ENCODE assay signal across 19 cellular contexts in genomic region chr1:54329337-54329954, GRCh38.
A peak's percentile ranks its signal among the peaks of the same experiment; 100 is the strongest.
DNase-seq lines count a peak whose midpoint lies in the region; ATAC-seq and TF ChIP-seq lines count a peak whose summit lies in the region.
"Had no signal": no experiment of that assay in that cellular context is flagged by ENCODE, and none has a peak within 500 bp of the region (broad histone marks: within the 10 kb centered on the region; RNA-seq: fewer than 3 reads in every experiment).

No MANE protein-coding gene starts in this region.

- POLR2A ChIA-PET in CD8-positive, alpha-beta T cell (lab: Charles Lee), result interaction anchor here (1.6 kb wide), 1 partner anchor 11 kb away, joined by 3 read pairs; no protein-coding TSS in a partner anchor

- no peak overlapping the region for H3K4me3 ChIP-seq in CD8-positive, alpha-beta T cell (ENCODE audit: low read depth, low read length)
- H3K4me3 ChIP-seq in iPS-20b (ENCODE audit: low read length), result no peak overlapping the region
- H3K4me3 ChIP-seq: left ventricle myocardium inferior, prostate gland, SK-N-MC had no signal

- DNase-seq in CD8-positive, alpha-beta T cell, result no peak
- DNase-seq in pons (ENCODE audit: low spot score) (peak; percentile 92), A172 (ENCODE audit: low spot score) (no peak)
- DNase-seq: activated T-cell treated with anti-CD3 and anti-CD28 coated beads, Interleukin-2, amount 50 U/mL, for 1 hour; amniotic stem cell; effector CD8-positive, alpha-beta T cell; left ventricle myocardium inferior; NCI-H1105 treated with DMSO at 0.1 percent for 48 hours; stimulated activated CD4-positive, alpha-beta T cell treated with anti-CD3 and anti-CD28 coated beads, Interleukin-2, amount 100 ng/mL, for 48 hours; stimulated activated naive CD4-positive, alpha-beta T cell treated with Interleukin-2 at 50 U/mL for 16 hours had no signal

- H3K27ac ChIP-seq in CD8-positive, alpha-beta T cell (ENCODE audit: low read depth, low read length), result no peak overlapping the region
- peak overlapping the region; percentile 16; the same call in 1 of the 2 replicates for H3K27ac ChIP-seq in VCaP
- peak overlapping the region; percentile 4 for H3K27ac ChIP-seq in iPS-20b (ENCODE audit: low read length)
- H3K27ac ChIP-seq: C4-2B, left ventricle myocardium inferior, prostate gland, SK-N-MC had no signal

- H3K9ac ChIP-seq in iPS-20b (ENCODE audit: low read depth, low read length), result no peak overlapping the region; the same call in 1 of the 2 replicates

- H3K36me3 Mint-ChIP-seq in CD8-positive, alpha-beta T cell, result peaks cover 11% of the 10 kb centered on the region
- H3K36me3 Mint-ChIP-seq: IgD-negative memory B cell had no signal

- no peak overlapping the region for H3K4me3 Mint-ChIP-seq in CD8-positive, alpha-beta T cell

- H3K4me1 ChIP-seq in CD8-positive, alpha-beta T cell (ENCODE audit: insufficient read depth, low read length), result peaks cover 32% of the 10 kb centered on the region
- H3K4me1 ChIP-seq in iPS-20b (ENCODE audit: insufficient read depth, low read length), result peaks cover 75% of the 10 kb centered on the region

- intact Hi-C loops in CD8-positive, alpha-beta T cell (cut with DNase I, micrococcal nuclease), result no loop called here

- CTCF ChIA-PET in CD8-positive, alpha-beta T cell (lab: Charles Lee), result no interaction called here

- H3K9me3 ChIP-seq in CD8-positive, alpha-beta T cell (ENCODE audit: low read length), result no peaks in the 10 kb centered on the region
- no peaks in the 10 kb centered on the region for H3K9me3 ChIP-seq in iPS-20b (ENCODE audit: insufficient read depth, low read depth, low read length)
- H3K9me3 ChIP-seq: left ventricle myocardium inferior, prostate gland had no signal

- no peak for ATAC-seq in CD8-positive, alpha-beta T cell
- ATAC-seq in GM18517 (IDR thresholded peaks at IDR 0.05; ENCODE audit: unreplicated experiment) (no peak), HG03378 (IDR thresholded peaks at IDR 0.05; ENCODE audit: unreplicated experiment) (no peak), HG02759 (IDR thresholded peaks at IDR 0.05; ENCODE audit: unreplicated experiment) (no peak)

- H3K4me1 Mint-ChIP-seq in CD8-positive, alpha-beta T cell (ENCODE audit: low read depth), result peaks cover 87% of the 10 kb centered on the region

- H3K27me3 Mint-ChIP-seq in CD8-positive, alpha-beta T cell (ENCODE audit: low read depth), result no peaks in the 10 kb centered on the region
- H3K27me3 Mint-ChIP-seq: IgD-negative memory B cell had no signal

- H3K27ac Mint-ChIP-seq in CD8-positive, alpha-beta T cell, result peak overlapping the region; percentile 85

- TF ChIP-seq CTCF in CD8-positive, alpha-beta T cell (IDR thresholded peaks at IDR 0.05), result no peak
- no peak for TF ChIP-seq CTCF in VCaP (conservative IDR thresholded peaks at IDR 0.05)

- no peaks in the 10 kb centered on the region for H3K9me3 Mint-ChIP-seq in CD8-positive, alpha-beta T cell
- H3K9me3 Mint-ChIP-seq: IgD-negative memory B cell had no signal

- no peaks in the 10 kb centered on the region for H3K27me3 ChIP-seq in CD8-positive, alpha-beta T cell (ENCODE audit: insufficient read depth, low read length)
- H3K27me3 ChIP-seq in iPS-20b (ENCODE audit: insufficient read depth, low read length), result no peaks in the 10 kb centered on the region

- H3K36me3 ChIP-seq in CD8-positive, alpha-beta T cell (ENCODE audit: insufficient read depth, low read length), result no peaks in the 10 kb centered on the region
- 0 out of 2 replicates have a peak, but pooled peaks cover 3% of the 10 kb centered on the region for H3K36me3 ChIP-seq in iPS-20b (ENCODE audit: insufficient read depth, low read depth, low read length)
- H3K36me3 ChIP-seq: left ventricle myocardium inferior, prostate gland had no signal
